Comparison of ENCODE assay signal across 8 cellular contexts in the genomic region with DNA sequence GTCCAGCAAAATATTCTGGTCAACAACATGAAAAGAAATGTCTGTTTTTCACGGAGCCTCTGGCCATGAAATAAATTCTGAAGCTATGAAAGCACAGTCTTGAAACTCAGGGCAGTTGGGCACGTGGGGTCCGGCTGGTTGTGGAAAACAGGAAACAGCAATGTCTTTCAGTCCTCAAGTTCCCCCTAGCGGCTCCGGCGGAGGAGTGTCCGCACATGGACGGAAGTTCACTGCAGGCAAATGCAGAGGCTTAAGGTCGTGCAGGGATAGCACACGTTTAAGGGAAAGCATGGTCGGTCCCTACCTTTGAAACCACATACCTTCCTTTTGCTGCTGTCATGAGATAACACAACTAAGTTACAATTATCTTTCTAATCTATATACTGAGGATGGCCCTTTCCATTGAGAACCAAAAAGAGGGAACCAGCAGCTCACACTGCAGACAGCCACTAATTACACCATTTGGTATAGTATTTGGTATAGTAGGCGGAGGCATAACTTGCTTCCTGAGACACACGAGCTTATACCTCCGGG. TPM values are rescaled to one million over a fixed set of nuclear protein-coding genes. Genes with fewer than 3 reads are reported as not detected.
DNase-seq lines count a peak whose midpoint lies in the region; ATAC-seq and TF ChIP-seq lines count a peak whose summit lies in the region.

No MANE protein-coding gene starts in this region.

- H3K27me3 Mint-ChIP-seq in activated CD4-positive, alpha-beta T cell treated with anti-CD3 and anti-CD28 coated beads, Interleukin-2, amount 10 ng/mL, durations not matched to agents 24 days and 14 days, result peaks cover 2% of the 10 kb centered on the region

- intact Hi-C loops in activated CD4-positive, alpha-beta T cell treated with anti-CD3 and anti-CD28 coated beads, Interleukin-2, amount 10 ng/mL, durations not matched to agents 24 days and 14 days (cut with micrococcal nuclease), result loop anchor here (1.0 to 2.0 kb wide), 4 partner anchors 54 to 223 kb away; no protein-coding TSS in a partner anchor
- intact Hi-C loops in lower leg skin (cut with DNase I; ENCODE audit: low total_unique reads), result loop anchor here (5.0 kb wide), 1 partner anchor 223 kb away; no protein-coding TSS in a partner anchor

- H3K36me3 Mint-ChIP-seq in activated CD4-positive, alpha-beta T cell treated with anti-CD3 and anti-CD28 coated beads, Interleukin-2, amount 10 ng/mL, durations not matched to agents 24 days and 14 days (ENCODE audit: low read depth), result no peaks in the 10 kb centered on the region

- H3K4me1 Mint-ChIP-seq in activated CD4-positive, alpha-beta T cell treated with anti-CD3 and anti-CD28 coated beads, Interleukin-2, amount 10 ng/mL, durations not matched to agents 24 days and 14 days, result peaks cover 43% of the 10 kb centered on the region

- no peak for TF ChIP-seq POLR2A in lower leg skin (IDR thresholded peaks at IDR 0.05)

- TF ChIP-seq CTCF in lower leg skin (IDR thresholded peaks at IDR 0.05), result peak in 1 of 3 donors; percentile 93

- 3% methylated on average over 14 of the region's 14 CpGs for WGBS in lower leg skin, 2 donors

- peak overlapping the region; percentile 58 for H3K4me3 Mint-ChIP-seq in activated CD4-positive, alpha-beta T cell treated with anti-CD3 and anti-CD28 coated beads, Interleukin-2, amount 10 ng/mL, durations not matched to agents 24 days and 14 days

- peak; percentile 96 for ATAC-seq in GM19372 (IDR thresholded peaks at IDR 0.05; ENCODE audit: low read depth, unreplicated experiment)
- ATAC-seq in HG03469 (IDR thresholded peaks at IDR 0.05; ENCODE audit: unreplicated experiment), result peak; percentile 87

- DNase-seq in C1 segment of cervical spinal cord (lab: John Stamatoyannopoulos, UW), result peak; percentile 4 to 81 (median 72)
- peak; percentile 65 for DNase-seq in NCI-H748 (lab: John Stamatoyannopoulos, UW; ENCODE audit: unreplicated experiment)
- peak; percentile 93 for DNase-seq in activated CD4-positive, alpha-beta T cell treated with anti-CD3 and anti-CD28 coated beads, Interleukin-2, amount 10 ng/mL, durations not matched to agents 24 days and 14 days
- DNase-seq in dedifferentiated amniotic fluid mesenchymal stem cell (ENCODE audit: extremely low spot score), result peak; percentile 93
- DNase-seq in lower leg skin (ENCODE audit: low spot score in 2 of 2), result peak; percentile 92 to 98
- peak; percentile 55 to 78 (median 75) for DNase-seq in stimulated activated CD4-positive, alpha-beta T cell treated with anti-CD3 and anti-CD28 coated beads, TNF-alpha, amount 100 ng/mL, for 48 hours (ENCODE audit: low read depth in 3 of 3)

- H3K27ac Mint-ChIP-seq in activated CD4-positive, alpha-beta T cell treated with anti-CD3 and anti-CD28 coated beads, Interleukin-2, amount 10 ng/mL, durations not matched to agents 24 days and 14 days, result peak overlapping the region; percentile 63

- H3K4me3 ChIP-seq in lower leg skin (ENCODE audit: low read depth, poor library complexity, severe bottlenecking), result no peak overlapping the region

- H3K9me3 Mint-ChIP-seq in activated CD4-positive, alpha-beta T cell treated with anti-CD3 and anti-CD28 coated beads, Interleukin-2, amount 10 ng/mL, durations not matched to agents 24 days and 14 days, result no peaks in the 10 kb centered on the region

RNA-seq across cellular contexts. Expression of gene NFATC2, which starts 52.5 kb away (rescaled TPM):
- total RNA-seq in activated CD4-positive, alpha-beta T cell treated with anti-CD3 and anti-CD28 coated beads, Interleukin-2, amount 10 ng/mL, durations not matched to agents 24 days and 14 days, result 65.0 and 66.4 TPM in 2 replicates
- 10 to 100 TPM in 1 of 4 donors, 1 to 10 TPM in 3; 4.0 to 10.4 (median 5.1) TPM for total RNA-seq in lower leg skin
